ENCODE assay signal across 23 cellular contexts in genomic region chr21:37472581-37472980, GRCh38.
DNase-seq lines count a peak whose midpoint lies in the region; ATAC-seq, FAIRE-seq and TF ChIP-seq lines count a peak whose summit lies in the region.
"Had no signal": no experiment of that assay in that cellular context is flagged by ENCODE, and none has a peak within 500 bp of the region (broad histone marks: within the 10 kb centered on the region; RNA-seq: fewer than 3 reads in every experiment).

No MANE protein-coding gene starts in this region.

- no peak overlapping the region for H3K27ac ChIP-seq in pancreas
- H3K27ac ChIP-seq: 22Rv1; BLaER1 treated with 17β-estradiol and CSF1 and Interleukin-3, amounts not matched to agents 10 nM and 100 nM had no signal

- FAIRE-seq in GM12892 (lab: Jason Lieb, UNC) (peak; percentile 46), pancreas (lab: Jason Lieb, UNC) (no peak)
- FAIRE-seq: GM12878 had no signal

- no peak overlapping the region for H3K4me3 ChIP-seq in pancreas
- H3K4me3 ChIP-seq: BLaER1 treated with 17β-estradiol and CSF1 and Interleukin-3, amounts not matched to agents 10 nM and 100 nM; GM12878; GM23338 had no signal

- H3K27me3 ChIP-seq in pancreas: no peaks in the 10 kb centered on the region
- H3K27me3 ChIP-seq: BE2C; BLaER1 treated with 17β-estradiol and CSF1 and Interleukin-3, amounts not matched to agents 10 nM and 100 nM had no signal

- no peaks in the 10 kb centered on the region for H3K27me3 Mint-ChIP-seq in activated naive CD8-positive, alpha-beta T cell
- H3K27me3 Mint-ChIP-seq in activated naive CD8-positive, alpha-beta T cell treated with anti-CD3 and anti-CD28 coated beads, Interleukin-2, amount 50 U/mL, for 24 hours: no peaks in the 10 kb centered on the region
- H3K27me3 Mint-ChIP-seq: CD4-positive, alpha-beta T cell had no signal

- no peaks in the 10 kb centered on the region for H3K9me3 ChIP-seq in pancreas
- H3K9me3 ChIP-seq: BE2C had no signal

- H3K9me3 Mint-ChIP-seq in activated naive CD8-positive, alpha-beta T cell (ENCODE audit: low read depth): no peaks in the 10 kb centered on the region
- H3K9me3 Mint-ChIP-seq in activated naive CD8-positive, alpha-beta T cell treated with anti-CD3 and anti-CD28 coated beads, Interleukin-2, amount 50 U/mL, for 24 hours: no peaks in the 10 kb centered on the region
- H3K9me3 Mint-ChIP-seq: CD14-positive monocyte; CD4-positive, alpha-beta T cell; HFFc6 had no signal

- TF ChIP-seq POLR2A in GM12892 (IDR thresholded peaks at IDR 0.05; ENCODE audit: low read depth, low read length): no peak

- in situ Hi-C loops in ACHN (cut with HindIII; ENCODE audit: low pct_ligation_motif_present, low pct_unique_long_range_greater_than_20kb, low sequenced_read_pairs): no loop called here

- no peak for TF ChIP-seq CTCF in pancreas (IDR thresholded peaks at IDR 0.05)

- peaks cover 84% of the 10 kb centered on the region for H3K4me1 Mint-ChIP-seq in activated naive CD8-positive, alpha-beta T cell (ENCODE audit: low read depth)
- peaks cover 65% of the 10 kb centered on the region for H3K4me1 Mint-ChIP-seq in activated naive CD8-positive, alpha-beta T cell treated with anti-CD3 and anti-CD28 coated beads, Interleukin-2, amount 50 U/mL, for 24 hours

- H3K36me3 Mint-ChIP-seq in activated naive CD8-positive, alpha-beta T cell: peaks cover 19% of the 10 kb centered on the region
- peaks cover 40% of the 10 kb centered on the region for H3K36me3 Mint-ChIP-seq in activated naive CD8-positive, alpha-beta T cell treated with anti-CD3 and anti-CD28 coated beads, Interleukin-2, amount 50 U/mL, for 24 hours (ENCODE audit: low read depth)

- no peak for ATAC-seq in activated naive CD8-positive, alpha-beta T cell treated with anti-CD3 and anti-CD28 coated beads, Interleukin-2, amount 50 U/mL, for 24 hours
- peak; percentile 55 to 79 (median 66) for ATAC-seq in pancreas
- ATAC-seq: GM12878, GM23338, HCT116 had no signal

- no peaks in the 10 kb centered on the region for H3K36me3 ChIP-seq in pancreas
- H3K36me3 ChIP-seq: BE2C had no signal

- no peak overlapping the region for H3K4me3 Mint-ChIP-seq in activated naive CD8-positive, alpha-beta T cell
- no peak overlapping the region for H3K4me3 Mint-ChIP-seq in activated naive CD8-positive, alpha-beta T cell treated with anti-CD3 and anti-CD28 coated beads, Interleukin-2, amount 50 U/mL, for 24 hours
- H3K4me3 Mint-ChIP-seq: CD14-positive monocyte; CD4-positive, alpha-beta T cell; GM23338; H9; HFFc6 had no signal

- 19% methylated on average over 4 of the region's 4 CpGs for WGBS in pancreas, 2 donors

- intact Hi-C loops in pancreas (cut with DNase I): no loop called here

- peak overlapping the region; percentile 10 for H3K27ac Mint-ChIP-seq in activated naive CD8-positive, alpha-beta T cell
- H3K27ac Mint-ChIP-seq in activated naive CD8-positive, alpha-beta T cell treated with anti-CD3 and anti-CD28 coated beads, Interleukin-2, amount 50 U/mL, for 24 hours: no peak overlapping the region
- H3K27ac Mint-ChIP-seq: GM23338, HFFc6 had no signal

- DNase-seq in activated naive CD8-positive, alpha-beta T cell treated with anti-CD3 and anti-CD28 coated beads, Interleukin-2, amount 50 U/mL, for 24 hours: no peak
- DNase-seq in GM12892 (ENCODE audit: insufficient read length) (no peak), pancreas (peak in 1 of 6 donors; percentile 16), NCI-H82 treated with DMSO at 0.1 percent for 48 hours (lab: John Stamatoyannopoulos, UW; ENCODE audit: unreplicated experiment) (no peak), ACHN (no peak), DMS114 treated with DMSO at 0.1 percent for 48 hours (lab: John Stamatoyannopoulos, UW; ENCODE audit: unreplicated experiment) (no peak)
- DNase-seq: AML-193; BE2C; Calu3; CD4-positive, alpha-beta T cell; COR-L47; DMS153; DND-41; GDM1; H9; HFFc6 had no signal

- H3K4me1 ChIP-seq in pancreas: peaks cover 22 to 28% (median 22%) of the 10 kb centered on the region in 3 donors
